Comparison of ENCODE assay signal across 20 cellular contexts in genomic region chr11:28743101-28743550, GRCh38.
DNase-seq lines count a peak whose midpoint lies in the region; TF ChIP-seq lines count a peak whose summit lies in the region.
"Had no signal": no experiment of that assay in that cellular context is flagged by ENCODE, and none has a peak within 500 bp of the region (broad histone marks: within the 10 kb centered on the region; RNA-seq: fewer than 3 reads in every experiment).

No MANE protein-coding gene starts in this region.

- no peak overlapping the region for H3K27ac ChIP-seq in neural progenitor cell
- no peak overlapping the region for H3K27ac ChIP-seq in stomach
- H3K27ac ChIP-seq: gastroesophageal sphincter, prostate gland had no signal

- no peak overlapping the region for H3K27ac Mint-ChIP-seq in neural progenitor cell
- H3K27ac Mint-ChIP-seq: activated naive CD8-positive, alpha-beta T cell; effector memory CD8-positive, alpha-beta T cell; naive thymus-derived CD4-positive, alpha-beta T cell; type B pancreatic cell had no signal

- H3K4me2 ChIP-seq in neural progenitor cell = no peak overlapping the region

- H3K4me1 Mint-ChIP-seq in neural progenitor cell = no peaks in the 10 kb centered on the region
- H3K4me1 Mint-ChIP-seq: naive thymus-derived CD4-positive, alpha-beta T cell had no signal

- no peak for TF ChIP-seq CTCF in neural progenitor cell (IDR thresholded peaks at IDR 0.05)
- no peak for TF ChIP-seq CTCF in stomach (IDR thresholded peaks at IDR 0.05)

- H2AFZ ChIP-seq in neural progenitor cell (replicated peaks) = no peak overlapping the region

- H3K9me3 ChIP-seq in neural progenitor cell (ENCODE audit: low read depth) (no peaks in the 10 kb centered on the region), stomach (peaks cover 0 to 6% (median 0%) of the 10 kb centered on the region in 4 donors)
- H3K9me3 ChIP-seq: BE2C, prostate gland had no signal

- no peaks in the 10 kb centered on the region for H3K27me3 ChIP-seq in neural progenitor cell
- H3K27me3 ChIP-seq in stomach = no peaks in the 10 kb centered on the region
- H3K27me3 ChIP-seq: BE2C, gastroesophageal sphincter had no signal

- H3K79me2 ChIP-seq in neural progenitor cell (ENCODE audit: low read depth) = no peaks in the 10 kb centered on the region

- H3K4me3 ChIP-seq in neural progenitor cell (no peak overlapping the region), stomach (no peak overlapping the region)
- H3K4me3 ChIP-seq: gastroesophageal sphincter, prostate gland had no signal

- no peak overlapping the region for H3K4me3 Mint-ChIP-seq in neural progenitor cell
- H3K4me3 Mint-ChIP-seq: activated naive CD8-positive, alpha-beta T cell; effector memory CD8-positive, alpha-beta T cell; naive thymus-derived CD4-positive, alpha-beta T cell; type B pancreatic cell had no signal

- TF ChIP-seq EP300 in stomach (IDR thresholded peaks at IDR 0.05) = no peak

- no peak overlapping the region for H3K9ac ChIP-seq in neural progenitor cell

- no peaks in the 10 kb centered on the region for H3F3A ChIP-seq in neural progenitor cell (ENCODE audit: low read depth)

- no peaks in the 10 kb centered on the region for H3K9me3 Mint-ChIP-seq in neural progenitor cell

- DNase-seq in H4 (ENCODE audit: low spot score) (peak; percentile 39), NCI-H226 (peak; percentile 77), dedifferentiated amniotic fluid mesenchymal stem cell (ENCODE audit: extremely low spot score) (peak; percentile 20), neural progenitor cell (ENCODE audit: low spot score) (peak; percentile 23), stomach (no peak), epidermal melanocyte (ENCODE audit: insufficient read length, low spot score) (no peak), middle frontal gyrus (ENCODE audit: extremely low spot score, low spot score) (no peak)
- DNase-seq: activated T-cell treated with anti-CD3 and anti-CD28 coated beads, Interleukin-2, amount 50 U/mL, for 1 hour; BE2C; effector memory CD8-positive, alpha-beta T cell; left ventricle myocardium superior; naive thymus-derived CD4-positive, alpha-beta T cell; NCI-H1048; NCI-H510A treated with DMSO at 0.1 percent for 48 hours; stimulated activated CD4-positive, alpha-beta T cell treated with anti-CD3 and anti-CD28 coated beads, Interleukin-12 subunit alpha, Interleukin-12 subunit beta, amount 100 ng/mL, for 4 hours; stimulated activated naive CD4-positive, alpha-beta T cell treated with Interleukin-2 at 50 U/mL for 16 hours had no signal

- H3K36me3 ChIP-seq in neural progenitor cell (no peaks in the 10 kb centered on the region), stomach (no peaks in the 10 kb centered on the region)
- H3K36me3 ChIP-seq: BE2C, gastroesophageal sphincter, prostate gland had no signal

- intact Hi-C loops in stomach (cut with DNase I; ENCODE audit: low total_unique reads) = no loop called here

- no peaks in the 10 kb centered on the region for H3K36me3 Mint-ChIP-seq in neural progenitor cell
- H3K36me3 Mint-ChIP-seq: activated naive CD8-positive, alpha-beta T cell; naive thymus-derived CD4-positive, alpha-beta T cell; type B pancreatic cell had no signal

- no peaks in the 10 kb centered on the region for H4K20me1 ChIP-seq in neural progenitor cell (ENCODE audit: low read depth)

- H3K4me1 ChIP-seq in neural progenitor cell (peaks cover 10% of the 10 kb centered on the region), stomach (no peaks in the 10 kb centered on the region)
- H3K4me1 ChIP-seq: BE2C, gastroesophageal sphincter, prostate gland had no signal

- no peaks in the 10 kb centered on the region for H3K27me3 Mint-ChIP-seq in neural progenitor cell (ENCODE audit: insufficient read depth, low read depth)
- H3K27me3 Mint-ChIP-seq: activated naive CD8-positive, alpha-beta T cell; effector memory CD8-positive, alpha-beta T cell; naive thymus-derived CD4-positive, alpha-beta T cell; type B pancreatic cell had no signal

- TF ChIP-seq POLR2A in stomach (IDR thresholded peaks at IDR 0.05) = no peak

Comparison
In these comparisons a context has a peak if more than half of its experiments do, and no peak if none do; other contexts are left out.
1. DNase-seq: peak in H4 (single experiment), NCI-H226 (single experiment), dedifferentiated amniotic fluid mesenchymal stem cell (single experiment) and neural progenitor cell (single experiment); none in stomach (single experiment), epidermal melanocyte (single experiment) and middle frontal gyrus (single experiment).